Comparison of ENCODE assay signal across 33 cellular contexts in genomic region chr2:207290833-207291232, GRCh38.
DNase-seq lines count a peak whose midpoint lies in the region; ATAC-seq lines count a peak whose summit lies in the region.
"Had no signal": no experiment of that assay in that cellular context is flagged by ENCODE, and none has a peak within 500 bp of the region (broad histone marks: within the 10 kb centered on the region; RNA-seq: fewer than 3 reads in every experiment).

No MANE protein-coding gene starts in this region.

- DNase-seq in activated T-cell treated with anti-CD3 and anti-CD28 coated beads, Interleukin-2, amount 50 U/mL, for 24 hours, result no peak
- DNase-seq in activated T-cell treated with anti-CD3 and anti-CD28 coated beads for 4 hours, result no peak
- no peak for DNase-seq in memory B cell (ENCODE audit: low spot score in 2 of 2)
- DNase-seq in Karpas-422, result no peak
- no peak for DNase-seq in middle frontal gyrus (ENCODE audit: extremely low spot score, low spot score)
- DNase-seq: activated CD8-positive, alpha-beta memory T cell treated with anti-CD3 and anti-CD28 coated beads, Interleukin-2, amount 50 U/mL, for 48 hours; activated CD8-positive, alpha-beta T cell treated with anti-CD3 and anti-CD28 coated beads for 36 hours; activated effector memory CD4-positive, alpha-beta T cell treated with anti-CD3 and anti-CD28 coated beads, Interleukin-2, amount 50 U/mL, for 16 hours; activated naive CD8-positive, alpha-beta T cell treated with anti-CD3 and anti-CD28 coated beads, Interleukin-2, amount 50 U/mL, for 24 hours; Calu3; caudate nucleus; CD4-positive, CD25-positive, alpha-beta regulatory T cell; effector CD8-positive, alpha-beta T cell; hypothalamus; immature natural killer cell; left cardiac atrium; mesenchymal stem cell; NCI-H1436; NCI-H2081 treated with DMSO at 0.1 percent for 48 hours; NCI-H446 treated with DMSO at 0.1 percent for 48 hours; NCI-H82; posterior cingulate gyrus; SHP77 treated with DMSO at 0.1 percent for 48 hours; stimulated activated CD4-positive, alpha-beta T cell treated with anti-CD3 and anti-CD28 coated beads, Interleukin-2, amount 100 ng/mL, for 24 hours; stimulated activated CD8-positive, alpha-beta memory T cell treated with anti-CD3 and anti-CD28 coated beads, Interleukin-4, amount 100 ng/mL, for 48 hours; tibial artery had no signal

- no peak overlapping the region for H2AFZ ChIP-seq in Karpas-422 (ENCODE audit: low read length)
- H2AFZ ChIP-seq: GM23338 had no signal

- no peaks in the 10 kb centered on the region for H3K79me2 ChIP-seq in Karpas-422 (ENCODE audit: low read length)

- H3K4me1 Mint-ChIP-seq in activated T-cell treated with anti-CD3 and anti-CD28 coated beads, Interleukin-2, amount 50 U/mL, for 24 hours (ENCODE audit: low read depth), result peaks cover 43% of the 10 kb centered on the region
- peaks cover 7% of the 10 kb centered on the region for H3K4me1 Mint-ChIP-seq in memory B cell

- peaks cover 3% of the 10 kb centered on the region for H3K4me1 ChIP-seq in Karpas-422 (ENCODE audit: low read length)

- H3K4me3 ChIP-seq in Karpas-422 (ENCODE audit: low read length), result no peak overlapping the region
- H3K4me3 ChIP-seq: coronary artery, GM23338, right atrium auricular region, tibial artery had no signal

- H3K9me3 ChIP-seq in Karpas-422 (ENCODE audit: low read length), result no peaks in the 10 kb centered on the region
- H3K9me3 ChIP-seq: right atrium auricular region, tibial artery had no signal

- no peak overlapping the region for H3K4me2 ChIP-seq in Karpas-422 (ENCODE audit: low read depth, low read length, poor library complexity, severe bottlenecking)
- H3K4me2 ChIP-seq: GM23338 had no signal

- no peak overlapping the region for H3K27ac ChIP-seq in Karpas-422 (ENCODE audit: low read length)
- H3K27ac ChIP-seq: coronary artery, HL-60, right atrium auricular region, tibial artery had no signal

- no peaks in the 10 kb centered on the region for H4K20me1 ChIP-seq in Karpas-422 (ENCODE audit: insufficient read depth, low read depth, low read length)

- no peak overlapping the region for H3K9ac ChIP-seq in Karpas-422 (ENCODE audit: low read length)

- no peaks in the 10 kb centered on the region for H3K27me3 ChIP-seq in Karpas-422 (ENCODE audit: low read length)
- H3K27me3 ChIP-seq: right atrium auricular region, tibial artery had no signal

- ATAC-seq in GM18519 (IDR thresholded peaks at IDR 0.05; ENCODE audit: low FRiP score, unreplicated experiment) (peak; percentile 30), HG03045 (IDR thresholded peaks at IDR 0.05; ENCODE audit: unreplicated experiment) (peak; percentile 35), memory B cell (ENCODE audit: low read depth) (peak; percentile 65), HG03520 (IDR thresholded peaks at IDR 0.05; ENCODE audit: unreplicated experiment) (no peak)
- ATAC-seq: activated CD8-positive, alpha-beta T cell treated with anti-CD3 and anti-CD28 coated beads for 36 hours; activated naive CD8-positive, alpha-beta T cell treated with anti-CD3 and anti-CD28 coated beads, Interleukin-2, amount 50 U/mL, for 24 hours; GM23338; left cardiac atrium had no signal

- H3K9me3 Mint-ChIP-seq in activated T-cell treated with anti-CD3 and anti-CD28 coated beads, Interleukin-2, amount 50 U/mL, for 24 hours, result no peaks in the 10 kb centered on the region
- peaks cover 1% of the 10 kb centered on the region for H3K9me3 Mint-ChIP-seq in memory B cell
- H3K9me3 Mint-ChIP-seq: activated CD8-positive, alpha-beta T cell treated with anti-CD3 and anti-CD28 coated beads for 36 hours; immature natural killer cell had no signal

- H3K4me3 Mint-ChIP-seq in activated T-cell treated with anti-CD3 and anti-CD28 coated beads, Interleukin-2, amount 50 U/mL, for 24 hours, result no peak overlapping the region
- no peak overlapping the region for H3K4me3 Mint-ChIP-seq in memory B cell
- H3K4me3 Mint-ChIP-seq: activated CD8-positive, alpha-beta T cell treated with anti-CD3 and anti-CD28 coated beads for 36 hours; activated naive CD8-positive, alpha-beta T cell treated with anti-CD3 and anti-CD28 coated beads, Interleukin-2, amount 50 U/mL, for 24 hours; CD4-positive, CD25-positive, alpha-beta regulatory T cell; GM23338; immature natural killer cell had no signal

- H3K27me3 Mint-ChIP-seq in activated T-cell treated with anti-CD3 and anti-CD28 coated beads, Interleukin-2, amount 50 U/mL, for 24 hours, result no peaks in the 10 kb centered on the region
- peaks cover 2% of the 10 kb centered on the region for H3K27me3 Mint-ChIP-seq in memory B cell
- H3K27me3 Mint-ChIP-seq: activated CD8-positive, alpha-beta T cell treated with anti-CD3 and anti-CD28 coated beads for 36 hours had no signal

- no peaks in the 10 kb centered on the region for H3K36me3 ChIP-seq in Karpas-422 (ENCODE audit: insufficient read depth, low read length)
- H3K36me3 ChIP-seq: right atrium auricular region, tibial artery had no signal

- H3K9me2 ChIP-seq in Karpas-422 (replicated peaks; ENCODE audit: insufficient read depth, low read length), result no peaks in the 10 kb centered on the region

- peak overlapping the region; percentile 4 for H3K27ac Mint-ChIP-seq in activated T-cell treated with anti-CD3 and anti-CD28 coated beads, Interleukin-2, amount 50 U/mL, for 24 hours
- peak overlapping the region; percentile 10 for H3K27ac Mint-ChIP-seq in memory B cell
- H3K27ac Mint-ChIP-seq: activated CD8-positive, alpha-beta T cell treated with anti-CD3 and anti-CD28 coated beads for 36 hours; activated naive CD8-positive, alpha-beta T cell treated with anti-CD3 and anti-CD28 coated beads, Interleukin-2, amount 50 U/mL, for 24 hours; CD4-positive, CD25-positive, alpha-beta regulatory T cell; GM23338 had no signal

- no peaks in the 10 kb centered on the region for H3K36me3 Mint-ChIP-seq in activated T-cell treated with anti-CD3 and anti-CD28 coated beads, Interleukin-2, amount 50 U/mL, for 24 hours (ENCODE audit: low read depth)
- H3K36me3 Mint-ChIP-seq in memory B cell, result peaks cover 2% of the 10 kb centered on the region
- H3K36me3 Mint-ChIP-seq: CD4-positive, CD25-positive, alpha-beta regulatory T cell had no signal
